26 cellular contexts compared by ENCODE assay signal in the genomic region with DNA sequence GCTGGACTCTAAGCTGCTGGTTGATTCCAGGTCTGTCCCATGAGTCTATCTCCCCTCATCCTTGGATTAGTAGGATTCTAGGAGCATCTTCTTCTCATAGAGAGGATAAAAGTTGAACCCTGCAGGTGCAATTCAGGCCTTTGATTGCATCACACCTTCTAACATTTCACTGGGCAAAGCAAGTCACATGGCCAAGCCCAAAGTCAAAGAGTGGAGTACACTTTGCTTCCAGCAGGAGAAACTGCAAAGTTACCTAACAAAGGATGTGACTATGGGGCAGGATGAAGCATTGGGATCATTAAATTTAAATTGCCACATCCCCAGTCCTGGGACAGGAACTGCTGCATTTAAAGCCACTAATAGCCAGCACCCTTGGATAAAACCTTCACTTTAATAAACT. TPM values are rescaled to one million over a fixed set of nuclear protein-coding genes. Genes with fewer than 3 reads are reported as not detected.
DNase-seq lines count a peak whose midpoint lies in the region; ATAC-seq, FAIRE-seq and TF ChIP-seq lines count a peak whose summit lies in the region.
"Had no signal": no experiment of that assay in that cellular context is flagged by ENCODE, and none has a peak within 500 bp of the region (broad histone marks: within the 10 kb centered on the region; RNA-seq: fewer than 3 reads in every experiment).

No MANE protein-coding gene starts in this region.

- POLR2A ChIA-PET in A549 (lab: Yijun Ruan, JAX), result no interaction called here

- no peaks in the 10 kb centered on the region for H3K9me3 Mint-ChIP-seq in HFFc6
- H3K9me3 Mint-ChIP-seq: activated CD4-positive, alpha-beta memory T cell treated with anti-CD3 and anti-CD28 coated beads, Interleukin-2, amount 10 ng/mL, durations not matched to agents 7 days and 5 days had no signal

- H3K4me1 ChIP-seq in A549, result no peaks in the 10 kb centered on the region
- H3K4me1 ChIP-seq: esophagus squamous epithelium, heart left ventricle had no signal

- TF ChIP-seq POLR2A in A549 (IDR thresholded peaks at IDR 0.05; ENCODE audit: low read length), result no peak

- FAIRE-seq in A549 (lab: Jason Lieb, UNC), result no peak
- FAIRE-seq: kidney, RCC 7860 had no signal

- no peak overlapping the region for H3K4me3 Mint-ChIP-seq in HFFc6
- H3K4me3 Mint-ChIP-seq: activated CD4-positive, alpha-beta memory T cell treated with anti-CD3 and anti-CD28 coated beads, Interleukin-2, amount 10 ng/mL, durations not matched to agents 7 days and 5 days; activated naive CD8-positive, alpha-beta T cell; CD8-positive, alpha-beta memory T cell had no signal

- no peaks in the 10 kb centered on the region for H3K4me1 Mint-ChIP-seq in HFFc6 (ENCODE audit: low read depth)
- H3K4me1 Mint-ChIP-seq: activated CD4-positive, alpha-beta memory T cell treated with anti-CD3 and anti-CD28 coated beads, Interleukin-2, amount 10 ng/mL, durations not matched to agents 7 days and 5 days; CD8-positive, alpha-beta memory T cell had no signal

- H3K9me3 ChIP-seq in A549, result no peaks in the 10 kb centered on the region
- H3K9me3 ChIP-seq: esophagus squamous epithelium had no signal

- H3K27me3 Mint-ChIP-seq in HFFc6 (ENCODE audit: insufficient read depth), result peaks cover 12% of the 10 kb centered on the region

- CTCF ChIA-PET in A549 (lab: Yijun Ruan, JAX), result interaction anchor here (0.7 to 3.1 kb wide), 2 partner anchors 12 to 14 kb away, joined by 3 to 16 read pairs; no protein-coding TSS in a partner anchor

- H3K4me3 ChIP-seq in A549, result no peak overlapping the region
- H3K4me3 ChIP-seq: dorsolateral prefrontal cortex, esophagus squamous epithelium, heart left ventricle had no signal

- no peaks in the 10 kb centered on the region for H3K36me3 Mint-ChIP-seq in HFFc6 (ENCODE audit: low read depth)
- H3K36me3 Mint-ChIP-seq: activated naive CD8-positive, alpha-beta T cell; CD8-positive, alpha-beta memory T cell had no signal

- TF ChIP-seq CTCF in A549 (IDR thresholded peaks at IDR 0.05) (no peak), HFFc6 (IDR thresholded peaks at IDR 0.05) (peak; percentile 30; the same call in 1 of the 2 replicates)

- DNase-seq in A549 (ENCODE audit: low read depth in 1 of 2, low spot score in 1 of 2) (peak in 1 of 2 experiments; percentile 11), HFFc6 (no peak), amniotic epithelial cell (ENCODE audit: low read depth) (peak; percentile 37), iPS-NIHi7 (ENCODE audit: extremely low spot score) (peak; percentile 26), NCI-H1436 (lab: John Stamatoyannopoulos, UW) (no peak), NCI-H345 treated with DMSO at 0.1 percent for 48 hours (lab: John Stamatoyannopoulos, UW; ENCODE audit: unreplicated experiment) (no peak)
- DNase-seq: activated CD4-positive, alpha-beta memory T cell treated with anti-CD3 and anti-CD28 coated beads, Interleukin-2, amount 10 ng/mL, durations not matched to agents 7 days and 5 days; activated T-cell treated with anti-CD3 and anti-CD28 coated beads, Interleukin-2, amount 50 U/mL, for 48 hours; CD8-positive, alpha-beta memory T cell; dorsolateral prefrontal cortex; esophagus squamous epithelium; heart left ventricle; KG1; kidney; NCI-H1105 treated with DMSO at 0.1 percent for 48 hours; NCI-H2171; NCI-H774; nucleus accumbens; right cardiac atrium; stimulated activated CD4-positive, alpha-beta T cell treated with anti-CD3 and anti-CD28 coated beads, Interleukin-15, amount 100 ng/mL, for 24 hours; stimulated activated naive CD4-positive, alpha-beta T cell; trophoblast cell had no signal

- TF ChIP-seq EP300 in A549 (IDR thresholded peaks at IDR 0.05), result no peak

- no peak overlapping the region for H3K4me2 ChIP-seq in A549

- peak; percentile 22 to 52; a peak in 4 of 6 replicates for ATAC-seq in A549
- no peak for ATAC-seq in GM21390 (IDR thresholded peaks at IDR 0.05; ENCODE audit: unreplicated experiment)
- ATAC-seq in GM19463 (IDR thresholded peaks at IDR 0.05; ENCODE audit: unreplicated experiment), result no peak
- ATAC-seq: heart left ventricle, right cardiac atrium had no signal

- H3K27ac ChIP-seq in A549, result no peak overlapping the region
- H3K27ac ChIP-seq: dorsolateral prefrontal cortex, esophagus squamous epithelium, heart left ventricle had no signal

- TF ChIP-seq RAD21 in A549 (conservative IDR thresholded peaks at IDR 0.05 in 1 of 2, IDR thresholded peaks at IDR 0.05 in 1 of 2), result no peak

- H3K27ac Mint-ChIP-seq in HFFc6, result no peak overlapping the region
- H3K27ac Mint-ChIP-seq: activated CD4-positive, alpha-beta memory T cell treated with anti-CD3 and anti-CD28 coated beads, Interleukin-2, amount 10 ng/mL, durations not matched to agents 7 days and 5 days; activated naive CD8-positive, alpha-beta T cell; CD8-positive, alpha-beta memory T cell had no signal

TF ChIP-seq in A549, 52 proteins besides CTCF, POLR2A, EP300 and RAD21:
- TF ChIP-seq JUNB (IDR thresholded peaks at IDR 0.05) (no peak), HEYL (CRISPR knock-in tag; IDR thresholded peaks at IDR 0.05) (no peak), ESRRA (IDR thresholded peaks at IDR 0.05; ENCODE audit: borderline replicate concordance, low read length) (no peak), CEBPB (IDR thresholded peaks at IDR 0.05) (peak; percentile 23 to 38; a peak in 2 of 4 replicates), HOXA7 (CRISPR knock-in tag; IDR thresholded peaks at IDR 0.05) (no peak)

RNA-seq across cellular contexts. Expression of a gene that starts 51.0 kb away (rescaled TPM):
- polyA plus RNA-seq in A549 (2011; rRNA removed), result 0.15 TPM in 1 of 2 replicates, not detected in the other
- not detected in 2 replicates for polyA plus RNA-seq in A549 (2012; cell fraction: cytosol; rRNA removed)
- polyA plus RNA-seq in A549 (2012; cell fraction: nucleus; rRNA removed), result 0.01 and 0.36 TPM in 2 replicates
- polyA plus RNA-seq in A549 (2017; fragmentation: RNase III; extraction: RNeasy Plus Mini Kit Qiagen cat#74134 plus additional on column Dnase treatment), result 0.09 to 0.13 TPM in 2 of 3 replicates, not detected in the other
- not detected in 2 replicates for polyA minus RNA-seq in A549 (2011; rRNA and poly(A)+ RNA removed)
- total RNA-seq in HFFc6 (2021; fragmentation: NEBNext Ultra II Directional; extraction: Animal tissue kit (Norgen Biotek cat#: 25700)), result 1 to 10 TPM; 1.1 to 7.2 (median 6.0) TPM
- total RNA-seq: activated CD4-positive, alpha-beta memory T cell treated with anti-CD3 and anti-CD28 coated beads, Interleukin-2, amount 10 ng/mL, durations not matched to agents 7 days and 5 days; CD8-positive, alpha-beta memory T cell had no signal
- polyA plus RNA-seq: CD8-positive, alpha-beta memory T cell had no signal

Comparison
In these comparisons a context has a peak if more than half of its experiments do, and no peak if none do; other contexts are left out.
1. ATAC-seq: peak in A549 (2 of 2); none in GM21390 (single experiment) and GM19463 (single experiment).
2. DNase-seq: peak in amniotic epithelial cell (single experiment) and iPS-NIHi7 (single experiment); none in HFFc6 (single experiment), NCI-H1436 (single experiment) and NCI-H345 treated with DMSO at 0.1 percent for 48 hours (single experiment).